ENCODE assay signal across 8 cellular contexts in the genomic region with DNA sequence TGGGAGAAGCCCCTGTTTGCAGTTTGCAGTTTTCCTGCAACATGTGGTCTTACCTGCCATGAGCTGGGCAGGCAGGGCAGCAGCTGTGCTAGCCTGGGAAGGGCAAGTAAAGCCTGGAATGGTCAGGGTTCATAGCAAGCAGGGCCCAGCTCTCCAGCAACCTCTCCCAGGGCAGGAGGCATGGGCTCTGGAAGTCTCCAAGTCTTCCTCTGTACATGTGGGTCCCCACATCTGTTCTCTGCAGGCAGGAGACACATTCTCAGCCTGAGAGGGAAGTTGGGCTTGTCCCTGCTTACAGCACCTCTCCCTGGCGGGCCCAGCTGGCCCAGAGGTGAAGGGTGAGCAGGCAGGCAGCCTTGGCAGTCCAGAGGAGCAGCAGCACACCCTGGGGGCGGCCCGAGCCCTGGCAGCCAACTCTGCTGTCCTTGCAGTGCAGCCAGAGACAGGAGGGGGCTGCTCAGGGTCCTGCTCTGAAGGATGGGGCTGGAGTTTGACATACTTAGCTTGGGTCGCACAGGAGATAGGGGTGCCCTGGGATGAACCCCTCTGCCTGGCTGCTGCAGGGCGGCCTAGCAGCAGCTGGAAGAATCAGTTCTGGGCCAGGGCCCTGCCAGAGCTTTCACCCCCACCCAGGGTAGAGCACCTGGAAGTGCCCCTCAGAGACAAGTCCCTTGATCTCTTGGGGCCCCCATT.
DNase-seq lines count a peak whose midpoint lies in the region; TF ChIP-seq lines count a peak whose summit lies in the region.

No MANE protein-coding gene starts in this region.

- TF ChIP-seq POLR2A in prostate gland (IDR thresholded peaks at IDR 0.05): no peak

- peaks cover 7% of the 10 kb centered on the region for H3F3A ChIP-seq in PC-9 (ENCODE audit: insufficient read depth, low read depth)

- H3K4ac ChIP-seq in neuronal stem cell (ENCODE audit: low read length): no peak overlapping the region

- H3K4me2 ChIP-seq in PC-9 (0 out of 2 replicates have a peak overlapping the region, but pooled peaks have one; percentile 17), neuronal stem cell (ENCODE audit: insufficient read depth, low read length, poor library complexity, severe bottlenecking) (no peak overlapping the region)

- H3K9me2 ChIP-seq in PC-9 (ENCODE audit: insufficient read depth): no peaks in the 10 kb centered on the region

- H3K27ac ChIP-seq in PC-9: no peak overlapping the region
- H3K27ac ChIP-seq in neuronal stem cell (replicated peaks; ENCODE audit: low read length): no peak overlapping the region
- no peak overlapping the region for H3K27ac ChIP-seq in prostate gland

- no peak overlapping the region for H3K14ac ChIP-seq in neuronal stem cell (ENCODE audit: low read length)

- H3K27me3 Mint-ChIP-seq in activated naive CD4-positive, alpha-beta T cell treated with anti-CD3 and anti-CD28 coated beads, Interleukin-2, amount 10 ng/mL, durations not matched to agents 7 days and 5 days: peaks cover 32% of the 10 kb centered on the region

- no peaks in the 10 kb centered on the region for H3K36me3 Mint-ChIP-seq in activated naive CD4-positive, alpha-beta T cell treated with anti-CD3 and anti-CD28 coated beads, Interleukin-2, amount 10 ng/mL, durations not matched to agents 7 days and 5 days

- no peak overlapping the region for H4K8ac ChIP-seq in neuronal stem cell (ENCODE audit: low read depth, low read length)

- H3K9me3 ChIP-seq in PC-9 (ENCODE audit: insufficient read depth, low read depth) (peaks cover 5% of the 10 kb centered on the region; the same call in 1 of the 2 replicates), neuronal stem cell (replicated peaks in 1 of 2; ENCODE audit: control insufficient read depth in 2 of 2, insufficient read depth in 1 of 2, low read depth in 1 of 2, low read length in 2 of 2) (peaks cover 0 to under 1% of the 10 kb centered on the region in 2 donors), prostate gland (no peaks in the 10 kb centered on the region)

- POLR2A ChIA-PET in PC-9 (lab: Charles Lee; ENCODE audit: unreplicated experiment): no interaction called here

- intact Hi-C loops in PC-9 (cut with micrococcal nuclease; ENCODE audit: unreplicated experiment): loop anchor here (1.0 to 5.0 kb wide), 4 partner anchors 128 to 284 kb away; a partner anchor contains a TSS
- intact Hi-C loops in prostate gland (cut with DNase I): loop anchor here (2.0 kb wide), 1 partner anchor 182 kb away; no protein-coding TSS in a partner anchor

- no peaks in the 10 kb centered on the region for H3K79me2 ChIP-seq in PC-9 (ENCODE audit: low read depth)

- peak overlapping the region; percentile 11 for H2BK15ac ChIP-seq in neuronal stem cell (ENCODE audit: low read length)

- WGBS in neuronal stem cell (ENCODE audit: extremely low coverage in 2 of 2, insufficient read length in 2 of 2, insufficient replicate concordance in 1 of 2), 2 donors: no CpG with 5 or more reads among the region's 5 CpGs
- WGBS in prostate gland: 88% methylated on average over 4 of the region's 5 CpGs

- H3K23ac ChIP-seq in neuronal stem cell (ENCODE audit: low read depth, low read length, poor library complexity): no peak overlapping the region

- H3K4me1 ChIP-seq in PC-9 (replicated peaks; ENCODE audit: insufficient read depth): peaks cover 21% of the 10 kb centered on the region
- H3K4me1 ChIP-seq in neuronal stem cell (ENCODE audit: control insufficient read depth in 2 of 2, insufficient read depth in 1 of 2, low read depth in 1 of 2, low read length in 2 of 2): peaks cover 7 to 10% of the 10 kb centered on the region in 2 donors
- no peaks in the 10 kb centered on the region for H3K4me1 ChIP-seq in prostate gland (replicated peaks)

- TF ChIP-seq CTCF in PC-9 (conservative IDR thresholded peaks at IDR 0.05) (peak; percentile 63), prostate gland (IDR thresholded peaks at IDR 0.05) (peak in 1 of 4 experiments; percentile 27)

- H3K4me1 Mint-ChIP-seq in activated naive CD4-positive, alpha-beta T cell treated with anti-CD3 and anti-CD28 coated beads, Interleukin-2, amount 10 ng/mL, durations not matched to agents 7 days and 5 days: no peaks in the 10 kb centered on the region

- H2AFZ ChIP-seq in PC-9 (no peak overlapping the region), neuronal stem cell (ENCODE audit: low read length) (no peak overlapping the region)

- no peak overlapping the region for H3K4me3 Mint-ChIP-seq in activated naive CD4-positive, alpha-beta T cell treated with anti-CD3 and anti-CD28 coated beads, Interleukin-2, amount 10 ng/mL, durations not matched to agents 7 days and 5 days

- no peak overlapping the region for H2BK120ac ChIP-seq in neuronal stem cell (ENCODE audit: low read depth, low read length)

- H3K9me3 Mint-ChIP-seq in activated naive CD4-positive, alpha-beta T cell treated with anti-CD3 and anti-CD28 coated beads, Interleukin-2, amount 10 ng/mL, durations not matched to agents 7 days and 5 days: peaks cover 5% of the 10 kb centered on the region

- no peaks in the 10 kb centered on the region for H3K79me1 ChIP-seq in neuronal stem cell (ENCODE audit: low read depth, low read length)

- H3K18ac ChIP-seq in neuronal stem cell (ENCODE audit: low read length): peak overlapping the region; percentile 64

- H4K20me1 ChIP-seq in PC-9 (ENCODE audit: insufficient read depth): no peaks in the 10 kb centered on the region

- H2BK5ac ChIP-seq in neuronal stem cell (ENCODE audit: low read length): peak overlapping the region; percentile 15

- DNase-seq in activated naive CD4-positive, alpha-beta T cell treated with anti-CD3 and anti-CD28 coated beads, Interleukin-2, amount 10 ng/mL, durations not matched to agents 7 days and 5 days: peak; percentile 36
- no peak for DNase-seq in activated naive CD4-positive, alpha-beta T cell treated with anti-CD3 and anti-CD28 coated beads, Interleukin-2, amount 50 U/mL, for 16 hours
- DNase-seq in PC-9 (peak; percentile 44 to 62), fibroblast of gingiva (ENCODE audit: low read depth) (peak; percentile 58), neuronal stem cell (ENCODE audit: low spot score) (peak; percentile 51), prostate gland (ENCODE audit: low spot score) (no peak), DMS114 treated with DMSO at 0.1 percent for 48 hours (lab: John Stamatoyannopoulos, UW; ENCODE audit: unreplicated experiment) (no peak)
- DNase-seq in effector CD8-positive, alpha-beta T cell (lab: John Stamatoyannopoulos, UW): no peak

- peak overlapping the region; percentile 43 for H2AK5ac ChIP-seq in neuronal stem cell (ENCODE audit: low read depth, low read length)

- H2BK12ac ChIP-seq in neuronal stem cell (ENCODE audit: low read length): no peak overlapping the region

- H3K4me3 ChIP-seq in PC-9: no peak overlapping the region
- no peak overlapping the region for H3K4me3 ChIP-seq in neuronal stem cell (ENCODE audit: low read length in 2 of 2)
- H3K4me3 ChIP-seq in prostate gland: no peak overlapping the region

- H3K9ac ChIP-seq in neuronal stem cell (ENCODE audit: low read depth, low read length, poor library complexity): no peak overlapping the region

- BruUV-seq in PC-9 (replicated peaks; lab: Mats Ljungman, UMichigan): no TSS peak

- no peak overlapping the region for H4K91ac ChIP-seq in neuronal stem cell (ENCODE audit: low read depth, low read length, poor library complexity)

- H3K36me3 ChIP-seq in PC-9 (ENCODE audit: low read depth) (no peaks in the 10 kb centered on the region), neuronal stem cell (replicated peaks in 1 of 2; ENCODE audit: control insufficient read depth in 2 of 2, insufficient read depth in 2 of 2, low read length in 2 of 2) (no peaks in the 10 kb centered on the region), prostate gland (no peaks in the 10 kb centered on the region)

- no peaks in the 10 kb centered on the region for H3K27me3 ChIP-seq in PC-9 (ENCODE audit: insufficient read depth, low read depth)
- H3K27me3 ChIP-seq in neuronal stem cell (ENCODE audit: control insufficient read depth in 3 of 3, insufficient read depth in 3 of 3, low read depth in 1 of 3, low read length in 3 of 3): peaks cover 0 to 4% (median 0%) of the 10 kb centered on the region in 3 experiments
- no peaks in the 10 kb centered on the region for H3K27me3 ChIP-seq in prostate gland (replicated peaks; ENCODE audit: insufficient read depth)

- CTCF ChIA-PET in activated naive CD4-positive, alpha-beta T cell treated with anti-CD3 and anti-CD28 coated beads, Interleukin-2, amount 10 ng/mL, durations not matched to agents 7 days and 5 days (lab: Charles Lee): interaction anchor here (0.7 to 1.1 kb wide), 2 partner anchors 14 to 124 kb away, joined by 3 read pairs; no protein-coding TSS in a partner anchor
- CTCF ChIA-PET in PC-9 (lab: Charles Lee): interaction anchor here (0.9 kb wide), 2 partner anchors 24 to 127 kb away, joined by 3 to 5 read pairs; no protein-coding TSS in a partner anchor

- no peak overlapping the region for H3K27ac Mint-ChIP-seq in activated naive CD4-positive, alpha-beta T cell treated with anti-CD3 and anti-CD28 coated beads, Interleukin-2, amount 10 ng/mL, durations not matched to agents 7 days and 5 days

Comparison
In these comparisons a context has a peak if more than half of its experiments do, and no peak if none do; other contexts are left out.
1. DNase-seq: peak in activated naive CD4-positive, alpha-beta T cell treated with anti-CD3 and anti-CD28 coated beads, Interleukin-2, amount 10 ng/mL, durations not matched to agents 7 days and 5 days (single experiment), PC-9 (2 of 2), fibroblast of gingiva (single experiment) and neuronal stem cell (single experiment); none in activated naive CD4-positive, alpha-beta T cell treated with anti-CD3 and anti-CD28 coated beads, Interleukin-2, amount 50 U/mL, for 16 hours (single experiment), effector CD8-positive, alpha-beta T cell (single experiment), prostate gland (single experiment) and DMS114 treated with DMSO at 0.1 percent for 48 hours (single experiment).